ENCODE assay signal across 14 cellular contexts in the genomic region with DNA sequence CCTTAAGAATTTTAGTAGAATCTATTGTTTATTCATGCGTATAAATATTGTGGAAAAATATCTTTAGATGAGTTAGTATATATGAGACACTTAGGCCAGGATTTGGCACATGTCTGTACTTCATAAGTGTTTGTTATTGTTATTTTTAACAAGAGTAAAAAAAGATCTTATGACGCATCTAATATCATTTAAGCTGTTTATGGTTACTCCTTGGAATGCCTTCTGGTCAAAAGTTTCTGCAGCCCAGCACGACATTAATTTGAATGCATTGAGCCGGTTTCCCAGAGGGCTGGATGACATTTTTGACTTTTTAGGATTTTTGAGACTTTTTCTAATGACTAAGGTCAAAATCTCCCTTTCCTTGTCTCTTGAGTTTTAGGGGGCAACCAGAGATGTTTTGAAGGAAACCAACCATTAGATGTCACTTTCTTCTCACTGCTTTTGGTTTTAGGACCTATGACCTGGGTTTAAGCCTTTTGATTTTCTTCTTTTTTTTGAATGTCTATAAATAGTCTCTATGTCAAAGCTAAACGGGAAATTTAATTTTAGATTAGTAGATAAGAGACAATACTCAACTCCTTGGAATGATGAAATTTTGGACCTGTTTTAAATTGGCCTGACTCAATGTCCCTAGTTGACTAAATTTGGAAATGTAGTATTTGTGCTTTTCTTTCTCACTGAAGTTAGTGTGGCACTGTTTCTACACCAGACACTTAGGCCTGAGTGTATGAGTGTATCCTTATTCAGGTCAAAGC.
DNase-seq lines count a peak whose midpoint lies in the region; ATAC-seq and TF ChIP-seq lines count a peak whose summit lies in the region.
"Had no signal": no experiment of that assay in that cellular context is flagged by ENCODE, and none has a peak within 500 bp of the region (broad histone marks: within the 10 kb centered on the region; RNA-seq: fewer than 3 reads in every experiment).

No MANE protein-coding gene starts in this region.

- peak overlapping the region; percentile 18 for H3K4me3 ChIP-seq in adipocyte (ENCODE audit: low read length)
- H3K4me3 ChIP-seq in fibroblast of the aortic adventitia (ENCODE audit: low read depth, low read length): no peak overlapping the region
- H3K4me3 ChIP-seq: esophagus squamous epithelium had no signal

- peak overlapping the region; percentile 74 for H3K9ac ChIP-seq in adipocyte (ENCODE audit: low read length)

- H3K27me3 ChIP-seq in adipocyte (replicated peaks; ENCODE audit: control insufficient read depth, insufficient read depth, low read length): no peaks in the 10 kb centered on the region
- H3K27me3 ChIP-seq: esophagus squamous epithelium had no signal

- peak; percentile 18 for DNase-seq in GM03348 (ENCODE audit: low spot score)
- DNase-seq in adipocyte (ENCODE audit: low read depth): peak; percentile 71
- peak; percentile 84 for DNase-seq in fibroblast of the aortic adventitia (ENCODE audit: low read depth)
- DNase-seq in smooth muscle cell of the brain vasculature (ENCODE audit: low read depth, low spot score): peak; percentile 9
- DNase-seq in germinal center (ENCODE audit: low spot score): no peak
- DNase-seq in NCI-H2029 (lab: John Stamatoyannopoulos, UW): no peak
- no peak for DNase-seq in NCI-H345 (lab: John Stamatoyannopoulos, UW)
- DNase-seq: activated naive CD4-positive, alpha-beta T cell treated with anti-CD3 and anti-CD28 coated beads for 36 hours; esophagus squamous epithelium; NCI-H1092; stimulated activated CD4-positive, alpha-beta T cell treated with anti-CD3 and anti-CD28 coated beads, Interleukin-4, amount 100 ng/mL, for 4 hours; stimulated activated naive CD4-positive, alpha-beta T cell had no signal

- no peaks in the 10 kb centered on the region for H3K9me3 ChIP-seq in adipocyte (ENCODE audit: control insufficient read depth, low read length)
- H3K9me3 ChIP-seq: esophagus squamous epithelium had no signal

- no peaks in the 10 kb centered on the region for H3K36me3 ChIP-seq in adipocyte (ENCODE audit: control insufficient read depth, insufficient read depth, low read length, severe bottlenecking)
- H3K36me3 ChIP-seq: esophagus squamous epithelium had no signal

- H3K4me1 ChIP-seq in adipocyte (ENCODE audit: control insufficient read depth, insufficient read depth, low read length): peaks cover 38% of the 10 kb centered on the region

- no peak for ATAC-seq in GM21619 (IDR thresholded peaks at IDR 0.05; ENCODE audit: unreplicated experiment)
- ATAC-seq: WTC11 had no signal

- TF ChIP-seq CTCF in fibroblast of the aortic adventitia (IDR thresholded peaks at IDR 0.05; ENCODE audit: insufficient read depth, low read length): no peak

Comparison
In these comparisons a context has a peak if more than half of its experiments do, and no peak if none do; other contexts are left out.
1. DNase-seq: peak in GM03348 (single experiment), adipocyte (single experiment), fibroblast of the aortic adventitia (single experiment) and smooth muscle cell of the brain vasculature (single experiment); none in germinal center (single experiment), NCI-H2029 (single experiment) and NCI-H345 (single experiment).